ENCODE assay signal across 19 cellular contexts in the genomic region with DNA sequence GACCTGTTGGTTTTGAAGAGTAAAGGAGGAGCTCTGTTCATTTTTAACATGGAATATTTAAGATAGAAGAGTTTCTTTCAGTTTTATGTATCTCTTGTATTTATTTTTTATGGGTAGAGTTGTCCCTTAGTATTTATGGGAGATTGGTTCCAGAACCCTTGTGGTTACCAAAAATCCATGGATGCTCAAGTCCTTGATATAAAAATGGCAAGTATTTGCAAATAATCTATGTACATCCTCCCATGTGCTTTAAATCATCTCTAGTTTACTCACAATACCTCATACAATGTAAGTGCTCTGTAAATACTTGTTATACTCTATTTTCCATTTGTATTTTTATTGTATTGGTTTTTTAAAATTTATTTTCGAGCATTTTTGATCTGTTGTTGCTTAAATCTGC. TPM values are rescaled to one million over a fixed set of nuclear protein-coding genes. Genes with fewer than 3 reads are reported as not detected.
DNase-seq lines count a peak whose midpoint lies in the region; ATAC-seq, FAIRE-seq and TF ChIP-seq lines count a peak whose summit lies in the region.
"Had no signal": no experiment of that assay in that cellular context is flagged by ENCODE, and none has a peak within 500 bp of the region (broad histone marks: within the 10 kb centered on the region; RNA-seq: fewer than 3 reads in every experiment).

No MANE protein-coding gene starts in this region.

- no peak for DNase-seq in activated T-cell treated with anti-CD3 and anti-CD28 coated beads, Interleukin-2, amount 50 U/mL, for 24 hours
- DNase-seq in activated T-cell treated with anti-CD3 and anti-CD28 coated beads, Interleukin-2, amount 50 U/mL, for 4 hours, result no peak
- no peak for DNase-seq in CD4-positive, CD25-positive, alpha-beta regulatory T cell
- DNase-seq in fibroblast of peridontal ligament (ENCODE audit: extremely low read depth) (peak; percentile 28), uterus (no peak), iPS-NIHi7 (ENCODE audit: extremely low spot score) (no peak), GM12891 (ENCODE audit: insufficient read length, low spot score) (no peak)
- DNase-seq: CD8-positive, alpha-beta memory T cell; COR-L47; GDM1; GOT3; H7; IMR-90 had no signal

- H3K9me3 ChIP-seq in CD4-positive, CD25-positive, alpha-beta regulatory T cell (ENCODE audit: control insufficient read depth in 2 of 2, low read length in 2 of 2), result peaks cover 0 to 3% of the 10 kb centered on the region in 2 experiments
- no peaks in the 10 kb centered on the region for H3K9me3 ChIP-seq in uterus
- H3K9me3 ChIP-seq: A549 had no signal

- peaks cover 45% of the 10 kb centered on the region for H3K36me3 ChIP-seq in CD4-positive, CD25-positive, alpha-beta regulatory T cell (ENCODE audit: control insufficient read depth, insufficient read depth, low read length)
- H3K36me3 ChIP-seq in uterus, result no peaks in the 10 kb centered on the region

- H3K27ac ChIP-seq in CD4-positive, CD25-positive, alpha-beta regulatory T cell (ENCODE audit: insufficient read depth, low read length, poor library complexity, severe bottlenecking), result no peak overlapping the region
- no peak overlapping the region for H3K27ac ChIP-seq in uterus
- H3K27ac ChIP-seq: 22Rv1; A549; BLaER1 treated with 17β-estradiol and CSF1 and Interleukin-3, amounts not matched to agents 10 nM and 100 nM had no signal

- no peaks in the 10 kb centered on the region for H3K4me1 ChIP-seq in CD4-positive, CD25-positive, alpha-beta regulatory T cell (ENCODE audit: control insufficient read depth, insufficient read depth, low read length, poor library complexity, severe bottlenecking)
- no peaks in the 10 kb centered on the region for H3K4me1 ChIP-seq in uterus
- H3K4me1 ChIP-seq: A549; BLaER1 treated with 17β-estradiol and CSF1 and Interleukin-3, amounts not matched to agents 10 nM and 100 nM had no signal

- TF ChIP-seq CTCF in uterus (IDR thresholded peaks at IDR 0.05), result no peak

- FAIRE-seq in GM12891 (lab: Jason Lieb, UNC), result no peak
- FAIRE-seq: A549, D721Med, HTR-8/SVneo had no signal

- H3K36me3 Mint-ChIP-seq in activated T-cell treated with anti-CD3 and anti-CD28 coated beads, Interleukin-2, amount 50 U/mL, for 24 hours (ENCODE audit: low read depth), result peaks cover 67% of the 10 kb centered on the region
- peaks cover 22% of the 10 kb centered on the region for H3K36me3 Mint-ChIP-seq in activated T-cell treated with anti-CD3 and anti-CD28 coated beads, Interleukin-2, amount 50 U/mL, for 4 hours (ENCODE audit: insufficient read depth)
- H3K36me3 Mint-ChIP-seq in CD4-positive, CD25-positive, alpha-beta regulatory T cell, result peaks cover 35% of the 10 kb centered on the region

- no peak for ATAC-seq in activated T-cell treated with anti-CD3 and anti-CD28 coated beads, Interleukin-2, amount 50 U/mL, for 4 hours
- no peak for ATAC-seq in CD4-positive, CD25-positive, alpha-beta regulatory T cell (ENCODE audit: low read depth in 2 of 2)
- peak; percentile 58; the same call in 2 of the 3 replicates for ATAC-seq in SK-N-SH treated with all-trans-retinoic acid at 6 μM for 48 hours
- ATAC-seq: A549 had no signal

- H3K9me3 Mint-ChIP-seq in activated T-cell treated with anti-CD3 and anti-CD28 coated beads, Interleukin-2, amount 50 U/mL, for 24 hours, result peaks cover 13% of the 10 kb centered on the region
- peaks cover 8% of the 10 kb centered on the region for H3K9me3 Mint-ChIP-seq in activated T-cell treated with anti-CD3 and anti-CD28 coated beads, Interleukin-2, amount 50 U/mL, for 4 hours
- peaks cover 0 to 9% (median 1%) of the 10 kb centered on the region in 7 donors for H3K9me3 Mint-ChIP-seq in CD4-positive, CD25-positive, alpha-beta regulatory T cell

- H3K27me3 Mint-ChIP-seq in activated T-cell treated with anti-CD3 and anti-CD28 coated beads, Interleukin-2, amount 50 U/mL, for 24 hours, result no peaks in the 10 kb centered on the region
- no peaks in the 10 kb centered on the region for H3K27me3 Mint-ChIP-seq in activated T-cell treated with anti-CD3 and anti-CD28 coated beads, Interleukin-2, amount 50 U/mL, for 4 hours (ENCODE audit: low read depth)
- no peaks in the 10 kb centered on the region for H3K27me3 Mint-ChIP-seq in CD4-positive, CD25-positive, alpha-beta regulatory T cell
- H3K27me3 Mint-ChIP-seq: CD8-positive, alpha-beta memory T cell had no signal

- TF ChIP-seq POLR2A in uterus (IDR thresholded peaks at IDR 0.05) (no peak), GM12891 (IDR thresholded peaks at IDR 0.05; ENCODE audit: low read depth, low read length) (no peak)

- no peak overlapping the region for H3K4me3 Mint-ChIP-seq in activated T-cell treated with anti-CD3 and anti-CD28 coated beads, Interleukin-2, amount 50 U/mL, for 24 hours
- H3K4me3 Mint-ChIP-seq in activated T-cell treated with anti-CD3 and anti-CD28 coated beads, Interleukin-2, amount 50 U/mL, for 4 hours, result no peak overlapping the region
- no peak overlapping the region for H3K4me3 Mint-ChIP-seq in CD4-positive, CD25-positive, alpha-beta regulatory T cell
- H3K4me3 Mint-ChIP-seq: CD8-positive, alpha-beta memory T cell had no signal

- H3K27me3 ChIP-seq in CD4-positive, CD25-positive, alpha-beta regulatory T cell (ENCODE audit: control insufficient read depth, insufficient read depth, low read length), result no peaks in the 10 kb centered on the region
- H3K27me3 ChIP-seq in uterus, result no peaks in the 10 kb centered on the region
- H3K27me3 ChIP-seq: BLaER1 treated with 17β-estradiol and CSF1 and Interleukin-3, amounts not matched to agents 10 nM and 100 nM had no signal

- intact Hi-C loops in uterus (cut with DNase I; ENCODE audit: low total_unique reads), result no loop called here

- H3K4me1 Mint-ChIP-seq in activated T-cell treated with anti-CD3 and anti-CD28 coated beads, Interleukin-2, amount 50 U/mL, for 24 hours (ENCODE audit: low read depth), result peaks cover 3% of the 10 kb centered on the region
- peaks cover 4% of the 10 kb centered on the region for H3K4me1 Mint-ChIP-seq in activated T-cell treated with anti-CD3 and anti-CD28 coated beads, Interleukin-2, amount 50 U/mL, for 4 hours (ENCODE audit: low read depth)
- H3K4me1 Mint-ChIP-seq in CD4-positive, CD25-positive, alpha-beta regulatory T cell, result peaks cover 0 to 15% (median 4%) of the 10 kb centered on the region in 4 donors

- H3K4me3 ChIP-seq in CD4-positive, CD25-positive, alpha-beta regulatory T cell (ENCODE audit: low read depth, low read length), result no peak overlapping the region
- no peak overlapping the region for H3K4me3 ChIP-seq in uterus
- H3K4me3 ChIP-seq: A549; BLaER1 treated with 17β-estradiol and CSF1 and Interleukin-3, amounts not matched to agents 10 nM and 100 nM had no signal

- peak overlapping the region; percentile 44 for H3K27ac Mint-ChIP-seq in activated T-cell treated with anti-CD3 and anti-CD28 coated beads, Interleukin-2, amount 50 U/mL, for 24 hours
- H3K27ac Mint-ChIP-seq in CD4-positive, CD25-positive, alpha-beta regulatory T cell, result peak overlapping the region in 2 of 3 donors; percentile 20 to 31
- H3K27ac Mint-ChIP-seq: CD8-positive, alpha-beta memory T cell had no signal

TF ChIP-seq in SK-N-SH treated with all-trans-retinoic acid at 6 μM for 48 hours, 23 proteins besides CTCF, POLR2A, EP300 and RAD21 (continues in another document):
- TF ChIP-seq ARNTL (CRISPR knock-in tag; IDR thresholded peaks at IDR 0.05; ENCODE audit: borderline replicate concordance, low read depth), result no peak
- TF ChIP-seq TOX (CRISPR knock-in tag; IDR thresholded peaks at IDR 0.05; ENCODE audit: borderline replicate concordance), result no peak
- TF ChIP-seq ISL1 (CRISPR knock-in tag; IDR thresholded peaks at IDR 0.05), result no peak
- TF ChIP-seq PATZ1 (CRISPR knock-in tag; IDR thresholded peaks at IDR 0.05; ENCODE audit: borderline replicate concordance), result no peak

TF ChIP-seq in GM12891, 5 proteins besides CTCF, POLR2A, EP300 and RAD21:
- no peak for TF ChIP-seq POU2F2 (IDR thresholded peaks at IDR 0.05; ENCODE audit: low read depth, low read length)
- no peak for TF ChIP-seq POLR2AphosphoS5 (IDR thresholded peaks at IDR 0.05; ENCODE audit: low read depth, low read length)
- TF ChIP-seq TAF1 (IDR thresholded peaks at IDR 0.05; ENCODE audit: low read depth, low read length), result no peak
- no peak for TF ChIP-seq PAX5 (IDR thresholded peaks at IDR 0.05; ENCODE audit: insufficient read depth, low read length, severe bottlenecking)
- TF ChIP-seq SPI1 (IDR thresholded peaks at IDR 0.05; ENCODE audit: low read depth, low read length), result no peak

RNA-seq across cellular contexts. Expression of gene CLYBL, which starts 42.1 kb away (rescaled TPM):
- 1 to 10 TPM; 2.2 to 3.1 (median 2.7) TPM for total RNA-seq in activated T-cell treated with anti-CD3 and anti-CD28 coated beads, Interleukin-2, amount 50 U/mL, for 4 hours
- total RNA-seq in CD4-positive, CD25-positive, alpha-beta regulatory T cell, result 12.0 TPM
- 10 to 100 TPM; 15.3 to 17.7 (median 16.6) TPM for polyA plus RNA-seq in CD4-positive, CD25-positive, alpha-beta regulatory T cell
- 10 to 100 TPM in 1 of 4 donors, 1 to 10 TPM in 2, under 1 TPM in 1; 0.29 to 34.3 (median 7.2) TPM for total RNA-seq in uterus
- polyA plus RNA-seq in GM12891 (2012; ENCODE audit: low read depth, missing spikeins), result 15.0 TPM
